1 cellular context compared by ENCODE assay signal in the genomic region with DNA sequence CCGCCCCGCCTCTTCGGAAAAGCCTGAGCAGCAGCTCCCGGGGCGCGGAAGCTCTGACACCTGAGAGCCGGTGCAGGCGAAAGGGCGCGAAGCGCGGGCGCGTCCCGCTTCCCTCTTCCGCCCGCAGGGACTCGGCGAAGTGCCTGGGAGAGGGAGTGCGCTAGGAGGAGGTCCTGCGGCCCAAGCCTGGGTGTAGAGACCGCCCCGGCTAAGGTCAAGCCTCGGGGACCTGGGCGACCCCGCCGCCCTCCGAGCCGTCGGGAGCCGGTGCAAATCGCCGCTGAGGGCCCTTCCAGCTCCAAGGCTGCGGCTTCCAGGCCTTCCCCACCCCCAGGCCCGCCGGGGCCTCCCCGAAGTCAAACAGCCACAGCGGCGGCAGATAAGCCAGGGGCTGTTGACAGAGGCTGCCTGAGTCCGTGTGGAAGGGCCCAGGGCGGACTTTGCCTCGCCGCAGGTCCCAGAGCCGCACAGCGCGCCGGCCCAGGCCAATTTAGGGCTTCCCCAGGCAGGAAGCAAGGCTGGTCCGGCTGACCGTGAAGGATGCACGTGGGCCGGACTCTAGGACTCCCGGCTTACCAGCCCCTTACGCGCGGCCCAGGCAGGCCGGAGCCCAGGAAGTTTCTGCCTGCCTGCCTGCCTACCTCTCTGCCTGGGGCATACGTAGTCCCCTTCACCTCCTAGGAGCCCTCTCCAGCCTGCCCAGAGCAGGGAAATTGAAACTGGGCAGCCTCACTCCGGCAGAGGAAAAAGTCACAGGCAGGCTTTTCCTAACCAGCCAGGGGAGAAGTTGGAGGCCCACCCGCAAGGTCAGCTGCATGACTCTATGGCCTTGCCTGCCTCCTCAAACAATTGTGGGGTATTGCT.
TF ChIP-seq lines count a peak whose summit lies in the region.

No MANE protein-coding gene starts in this region.

TF ChIP-seq in K562, 482 proteins besides CTCF, POLR2A, EP300 and RAD21 (continued from another document and continues in another):
- TF ChIP-seq, protein P1, sequence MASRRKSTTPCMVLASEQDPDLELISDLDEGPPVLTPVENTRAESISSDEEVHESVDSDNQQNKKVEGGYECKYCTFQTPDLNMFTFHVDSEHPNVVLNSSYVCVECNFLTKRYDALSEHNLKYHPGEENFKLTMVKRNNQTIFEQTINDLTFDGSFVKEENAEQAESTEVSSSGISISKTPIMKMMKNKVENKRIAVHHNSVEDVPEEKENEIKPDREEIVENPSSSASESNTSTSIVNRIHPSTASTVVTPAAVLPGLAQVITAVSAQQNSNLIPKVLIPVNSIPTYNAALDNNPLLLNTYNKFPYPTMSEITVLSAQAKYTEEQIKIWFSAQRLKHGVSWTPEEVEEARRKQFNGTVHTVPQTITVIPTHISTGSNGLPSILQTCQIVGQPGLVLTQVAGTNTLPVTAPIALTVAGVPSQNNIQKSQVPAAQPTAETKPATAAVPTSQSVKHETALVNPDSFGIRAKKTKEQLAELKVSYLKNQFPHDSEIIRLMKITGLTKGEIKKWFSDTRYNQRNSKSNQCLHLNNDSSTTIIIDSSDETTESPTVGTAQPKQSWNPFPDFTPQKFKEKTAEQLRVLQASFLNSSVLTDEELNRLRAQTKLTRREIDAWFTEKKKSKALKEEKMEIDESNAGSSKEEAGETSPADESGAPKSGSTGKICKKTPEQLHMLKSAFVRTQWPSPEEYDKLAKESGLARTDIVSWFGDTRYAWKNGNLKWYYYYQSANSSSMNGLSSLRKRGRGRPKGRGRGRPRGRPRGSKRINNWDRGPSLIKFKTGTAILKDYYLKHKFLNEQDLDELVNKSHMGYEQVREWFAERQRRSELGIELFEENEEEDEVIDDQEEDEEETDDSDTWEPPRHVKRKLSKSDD (conservative IDR thresholded peaks at IDR 0.05; ENCODE audit: low read length), result no peak
- TF ChIP-seq CC2D1A (IDR thresholded peaks at IDR 0.05) (no peak), CREB1 (IDR thresholded peaks at IDR 0.05) (no peak), CREB1 (CRISPR knock-in tag; IDR thresholded peaks at IDR 0.05) (peak; percentile 22; the same call in 1 of the 2 replicates), ZNF12 (CRISPR knock-in tag; IDR thresholded peaks at IDR 0.05) (no peak), SMAD3 (CRISPR knock-in tag; conservative IDR thresholded peaks at IDR 0.05) (no peak; the same call in 1 of the 2 replicates), CBX3 (IDR thresholded peaks at IDR 0.05; ENCODE audit: borderline replicate concordance in 1 of 2, low read length in 2 of 2) (no peak), HDGF (IDR thresholded peaks at IDR 0.05) (no peak), CXXC5 (CRISPR knock-in tag; IDR thresholded peaks at IDR 0.05) (peak; percentile 78), POLR3G (IDR thresholded peaks at IDR 0.05; ENCODE audit: extremely low read depth, insufficient read length, insufficient replicate concordance) (no peak), TCF3 (CRISPR knock-in tag; IDR thresholded peaks at IDR 0.05) (peak; percentile 52), JUND (IDR thresholded peaks at IDR 0.05; ENCODE audit: borderline replicate concordance, low read depth, low read length) (no peak), JUND (tag; IDR thresholded peaks at IDR 0.05; ENCODE audit: borderline replicate concordance, low read depth, low read length) (0 out of 3 replicates have a peak, but pooled peaks have one; percentile 4), SMAD2 (IDR thresholded peaks at IDR 0.05; ENCODE audit: low read depth, low read length) (no peak), NFIC (IDR thresholded peaks at IDR 0.05) (peak; percentile 17; the same call in 1 of the 2 replicates), ELF4 (CRISPR knock-in tag; IDR thresholded peaks at IDR 0.05) (no peak), LEF1 (IDR thresholded peaks at IDR 0.05) (0 out of 2 replicates have a peak, but pooled peaks have one; percentile 53), L3MBTL2 (IDR thresholded peaks at IDR 0.05) (peak; percentile 94), POLR2AphosphoS2 (IDR thresholded peaks at IDR 0.05; ENCODE audit: low read length) (no peak), TBL1XR1 (IDR thresholded peaks at IDR 0.05; ENCODE audit: low read length in 2 of 2) (peak in 1 of 2 experiments; percentile 55; a peak in 1 of 4 replicates), SNRNP70 (optimal IDR thresholded peaks at IDR 0.05; ENCODE audit: low read depth, low read length) (no peak), MEIS2 (IDR thresholded peaks at IDR 0.05; ENCODE audit: partially characterized antibody) (peak; percentile 73), ZBED1 (IDR thresholded peaks at IDR 0.05) (no peak), HNRNPK (IDR thresholded peaks at IDR 0.05; ENCODE audit: low read depth, low read length, poor library complexity, severe bottlenecking) (no peak), HIVEP1 (CRISPR knock-in tag; IDR thresholded peaks at IDR 0.05) (no peak)
- TF ChIP-seq, protein P2, sequence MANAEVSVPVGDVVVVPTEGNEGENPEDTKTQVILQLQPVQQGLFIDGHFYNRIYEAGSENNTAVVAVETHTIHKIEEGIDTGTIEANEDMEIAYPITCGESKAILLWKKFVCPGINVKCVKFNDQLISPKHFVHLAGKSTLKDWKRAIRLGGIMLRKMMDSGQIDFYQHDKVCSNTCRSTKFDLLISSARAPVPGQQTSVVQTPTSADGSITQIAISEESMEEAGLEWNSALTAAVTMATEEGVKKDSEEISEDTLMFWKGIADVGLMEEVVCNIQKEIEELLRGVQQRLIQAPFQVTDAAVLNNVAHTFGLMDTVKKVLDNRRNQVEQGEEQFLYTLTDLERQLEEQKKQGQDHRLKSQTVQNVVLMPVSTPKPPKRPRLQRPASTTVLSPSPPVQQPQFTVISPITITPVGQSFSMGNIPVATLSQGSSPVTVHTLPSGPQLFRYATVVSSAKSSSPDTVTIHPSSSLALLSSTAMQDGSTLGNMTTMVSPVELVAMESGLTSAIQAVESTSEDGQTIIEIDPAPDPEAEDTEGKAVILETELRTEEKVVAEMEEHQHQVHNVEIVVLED (CRISPR knock-in tag; IDR thresholded peaks at IDR 0.05), result no peak
- TF ChIP-seq, protein P3, sequence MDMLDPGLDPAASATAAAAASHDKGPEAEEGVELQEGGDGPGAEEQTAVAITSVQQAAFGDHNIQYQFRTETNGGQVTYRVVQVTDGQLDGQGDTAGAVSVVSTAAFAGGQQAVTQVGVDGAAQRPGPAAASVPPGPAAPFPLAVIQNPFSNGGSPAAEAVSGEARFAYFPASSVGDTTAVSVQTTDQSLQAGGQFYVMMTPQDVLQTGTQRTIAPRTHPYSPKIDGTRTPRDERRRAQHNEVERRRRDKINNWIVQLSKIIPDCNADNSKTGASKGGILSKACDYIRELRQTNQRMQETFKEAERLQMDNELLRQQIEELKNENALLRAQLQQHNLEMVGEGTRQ (CRISPR knock-in tag; IDR thresholded peaks at IDR 0.05), result no peak
- TF ChIP-seq, protein P4, sequence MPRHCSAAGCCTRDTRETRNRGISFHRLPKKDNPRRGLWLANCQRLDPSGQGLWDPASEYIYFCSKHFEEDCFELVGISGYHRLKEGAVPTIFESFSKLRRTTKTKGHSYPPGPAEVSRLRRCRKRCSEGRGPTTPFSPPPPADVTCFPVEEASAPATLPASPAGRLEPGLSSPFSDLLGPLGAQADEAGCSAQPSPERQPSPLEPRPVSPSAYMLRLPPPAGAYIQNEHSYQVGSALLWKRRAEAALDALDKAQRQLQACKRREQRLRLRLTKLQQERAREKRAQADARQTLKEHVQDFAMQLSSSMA (CRISPR knock-in tag; IDR thresholded peaks at IDR 0.05), result no peak
- TF ChIP-seq, protein P5, sequence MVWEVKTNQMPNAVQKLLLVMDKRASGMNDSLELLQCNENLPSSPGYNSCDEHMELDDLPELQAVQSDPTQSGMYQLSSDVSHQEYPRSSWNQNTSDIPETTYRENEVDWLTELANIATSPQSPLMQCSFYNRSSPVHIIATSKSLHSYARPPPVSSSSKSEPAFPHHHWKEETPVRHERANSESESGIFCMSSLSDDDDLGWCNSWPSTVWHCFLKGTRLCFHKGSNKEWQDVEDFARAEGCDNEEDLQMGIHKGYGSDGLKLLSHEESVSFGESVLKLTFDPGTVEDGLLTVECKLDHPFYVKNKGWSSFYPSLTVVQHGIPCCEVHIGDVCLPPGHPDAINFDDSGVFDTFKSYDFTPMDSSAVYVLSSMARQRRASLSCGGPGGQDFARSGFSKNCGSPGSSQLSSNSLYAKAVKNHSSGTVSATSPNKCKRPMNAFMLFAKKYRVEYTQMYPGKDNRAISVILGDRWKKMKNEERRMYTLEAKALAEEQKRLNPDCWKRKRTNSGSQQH (CRISPR knock-in tag; IDR thresholded peaks at IDR 0.05), result no peak; the same call in 1 of the 2 replicates
- TF ChIP-seq, protein P6, sequence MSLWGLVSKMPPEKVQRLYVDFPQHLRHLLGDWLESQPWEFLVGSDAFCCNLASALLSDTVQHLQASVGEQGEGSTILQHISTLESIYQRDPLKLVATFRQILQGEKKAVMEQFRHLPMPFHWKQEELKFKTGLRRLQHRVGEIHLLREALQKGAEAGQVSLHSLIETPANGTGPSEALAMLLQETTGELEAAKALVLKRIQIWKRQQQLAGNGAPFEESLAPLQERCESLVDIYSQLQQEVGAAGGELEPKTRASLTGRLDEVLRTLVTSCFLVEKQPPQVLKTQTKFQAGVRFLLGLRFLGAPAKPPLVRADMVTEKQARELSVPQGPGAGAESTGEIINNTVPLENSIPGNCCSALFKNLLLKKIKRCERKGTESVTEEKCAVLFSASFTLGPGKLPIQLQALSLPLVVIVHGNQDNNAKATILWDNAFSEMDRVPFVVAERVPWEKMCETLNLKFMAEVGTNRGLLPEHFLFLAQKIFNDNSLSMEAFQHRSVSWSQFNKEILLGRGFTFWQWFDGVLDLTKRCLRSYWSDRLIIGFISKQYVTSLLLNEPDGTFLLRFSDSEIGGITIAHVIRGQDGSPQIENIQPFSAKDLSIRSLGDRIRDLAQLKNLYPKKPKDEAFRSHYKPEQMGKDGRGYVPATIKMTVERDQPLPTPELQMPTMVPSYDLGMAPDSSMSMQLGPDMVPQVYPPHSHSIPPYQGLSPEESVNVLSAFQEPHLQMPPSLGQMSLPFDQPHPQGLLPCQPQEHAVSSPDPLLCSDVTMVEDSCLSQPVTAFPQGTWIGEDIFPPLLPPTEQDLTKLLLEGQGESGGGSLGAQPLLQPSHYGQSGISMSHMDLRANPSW (CRISPR knock-in tag; IDR thresholded peaks at IDR 0.05), result 0 out of 2 replicates have a peak, but pooled peaks have one; percentile 64
- TF ChIP-seq, protein P7, sequence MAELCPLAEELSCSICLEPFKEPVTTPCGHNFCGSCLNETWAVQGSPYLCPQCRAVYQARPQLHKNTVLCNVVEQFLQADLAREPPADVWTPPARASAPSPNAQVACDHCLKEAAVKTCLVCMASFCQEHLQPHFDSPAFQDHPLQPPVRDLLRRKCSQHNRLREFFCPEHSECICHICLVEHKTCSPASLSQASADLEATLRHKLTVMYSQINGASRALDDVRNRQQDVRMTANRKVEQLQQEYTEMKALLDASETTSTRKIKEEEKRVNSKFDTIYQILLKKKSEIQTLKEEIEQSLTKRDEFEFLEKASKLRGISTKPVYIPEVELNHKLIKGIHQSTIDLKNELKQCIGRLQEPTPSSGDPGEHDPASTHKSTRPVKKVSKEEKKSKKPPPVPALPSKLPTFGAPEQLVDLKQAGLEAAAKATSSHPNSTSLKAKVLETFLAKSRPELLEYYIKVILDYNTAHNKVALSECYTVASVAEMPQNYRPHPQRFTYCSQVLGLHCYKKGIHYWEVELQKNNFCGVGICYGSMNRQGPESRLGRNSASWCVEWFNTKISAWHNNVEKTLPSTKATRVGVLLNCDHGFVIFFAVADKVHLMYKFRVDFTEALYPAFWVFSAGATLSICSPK (IDR thresholded peaks at IDR 0.05; ENCODE audit: borderline replicate concordance), result no peak
- TF ChIP-seq, protein P8, sequence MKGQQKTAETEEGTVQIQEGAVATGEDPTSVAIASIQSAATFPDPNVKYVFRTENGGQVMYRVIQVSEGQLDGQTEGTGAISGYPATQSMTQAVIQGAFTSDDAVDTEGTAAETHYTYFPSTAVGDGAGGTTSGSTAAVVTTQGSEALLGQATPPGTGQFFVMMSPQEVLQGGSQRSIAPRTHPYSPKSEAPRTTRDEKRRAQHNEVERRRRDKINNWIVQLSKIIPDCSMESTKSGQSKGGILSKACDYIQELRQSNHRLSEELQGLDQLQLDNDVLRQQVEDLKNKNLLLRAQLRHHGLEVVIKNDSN (CRISPR knock-in tag; IDR thresholded peaks at IDR 0.05), result peak; percentile 39; the same call in 1 of the 2 replicates
- TF ChIP-seq, protein P9, sequence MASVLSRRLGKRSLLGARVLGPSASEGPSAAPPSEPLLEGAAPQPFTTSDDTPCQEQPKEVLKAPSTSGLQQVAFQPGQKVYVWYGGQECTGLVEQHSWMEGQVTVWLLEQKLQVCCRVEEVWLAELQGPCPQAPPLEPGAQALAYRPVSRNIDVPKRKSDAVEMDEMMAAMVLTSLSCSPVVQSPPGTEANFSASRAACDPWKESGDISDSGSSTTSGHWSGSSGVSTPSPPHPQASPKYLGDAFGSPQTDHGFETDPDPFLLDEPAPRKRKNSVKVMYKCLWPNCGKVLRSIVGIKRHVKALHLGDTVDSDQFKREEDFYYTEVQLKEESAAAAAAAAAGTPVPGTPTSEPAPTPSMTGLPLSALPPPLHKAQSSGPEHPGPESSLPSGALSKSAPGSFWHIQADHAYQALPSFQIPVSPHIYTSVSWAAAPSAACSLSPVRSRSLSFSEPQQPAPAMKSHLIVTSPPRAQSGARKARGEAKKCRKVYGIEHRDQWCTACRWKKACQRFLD (CRISPR knock-in tag; IDR thresholded peaks at IDR 0.05), result peak; percentile 42; the same call in 1 of the 2 replicates
